1 cellular context compared by ENCODE assay signal in the genomic region with DNA sequence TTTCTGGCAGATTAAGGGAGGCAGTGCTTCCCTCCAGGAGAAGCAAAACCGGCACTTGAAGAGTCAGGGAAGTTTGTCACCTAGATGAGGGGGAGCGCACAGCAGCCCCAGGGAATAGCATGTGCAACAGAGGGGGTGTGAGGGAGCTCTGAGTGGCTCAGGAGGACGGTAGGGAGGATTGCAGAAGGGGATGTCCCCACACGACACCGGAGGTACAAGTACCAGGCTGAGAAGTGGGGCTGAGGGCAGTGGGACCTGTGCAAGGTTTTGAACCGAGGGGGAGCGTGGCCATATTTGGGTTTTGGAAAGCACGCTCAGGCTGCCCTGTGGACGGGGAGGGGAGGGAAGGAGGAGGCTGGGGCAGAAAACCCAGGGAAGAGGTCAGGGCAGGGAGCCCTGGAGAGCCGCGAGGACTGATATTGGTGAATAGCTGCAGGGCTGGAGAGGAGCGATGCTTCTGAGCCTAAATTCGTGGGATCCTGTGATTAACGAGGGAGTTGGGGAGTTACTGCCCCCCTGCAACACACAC.
TF ChIP-seq lines count a peak whose summit lies in the region.

No MANE protein-coding gene starts in this region.

TF ChIP-seq in H1, 55 proteins besides CTCF, POLR2A, EP300 and RAD21:
- TF ChIP-seq SIN3A (conservative IDR thresholded peaks at IDR 0.05 in 1 of 2, IDR thresholded peaks at IDR 0.05 in 1 of 2; ENCODE audit: low read depth in 1 of 2, low read length in 2 of 2) (no peak), CBX8 (IDR thresholded peaks at IDR 0.05; ENCODE audit: borderline replicate concordance, low read depth, low read length) (no peak), RNF2 (IDR thresholded peaks at IDR 0.05; ENCODE audit: borderline replicate concordance, low read depth, low read length, missing control alignments, poor library complexity, severe bottlenecking) (no peak), CEBPB (IDR thresholded peaks at IDR 0.05; ENCODE audit: low read depth, low read length) (no peak)
